8 cellular contexts compared by ENCODE assay signal in genomic region chr11:61814958-61815789, GRCh38. TPM values are rescaled to one million over a fixed set of nuclear protein-coding genes. Genes with fewer than 3 reads are reported as not detected.
DNase-seq lines count a peak whose midpoint lies in the region; ATAC-seq, FAIRE-seq and TF ChIP-seq lines count a peak whose summit lies in the region.

No MANE protein-coding gene starts in this region.

- DNase-seq in NCI-H2029 (lab: John Stamatoyannopoulos, UW) = peak; percentile 64
- DNase-seq in coronary artery (ENCODE audit: low spot score) = peak; percentile 99
- DNase-seq in kidney glomerular epithelial cell (lab: John Stamatoyannopoulos, UW) = peak; percentile 89
- peak; percentile 94 for DNase-seq in spleen

- peak overlapping the region; percentile 91 for H2AFZ ChIP-seq in ACC112 (ENCODE audit: low read length, unreplicated experiment)

- H3K27me3 ChIP-seq in ACC112 (ENCODE audit: insufficient read depth, low read length) (no peaks in the 10 kb centered on the region), spleen (replicated peaks in 1 of 7) (peaks cover 0 to 34% (median 8%) of the 10 kb centered on the region in 7 donors)

- TF ChIP-seq POLR2A in spleen (IDR thresholded peaks at IDR 0.05) = peak in 2 of 3 donors; percentile 70 to 72

- H3K4me1 ChIP-seq in ACC112 (ENCODE audit: control insufficient read depth, insufficient read depth, low read length, unreplicated experiment) = peaks cover 19% of the 10 kb centered on the region
- peaks cover 3 to 39% (median 26%) of the 10 kb centered on the region in 6 donors for H3K4me1 ChIP-seq in spleen

- H3K36me3 ChIP-seq in ACC112 (ENCODE audit: insufficient read depth, low read length) = peaks cover 31% of the 10 kb centered on the region; the same call in 1 of the 2 replicates
- H3K36me3 ChIP-seq in spleen = peaks cover 0 to 24% (median 2%) of the 10 kb centered on the region in 6 donors

- ATAC-seq in GM18498 (IDR thresholded peaks at IDR 0.05; ENCODE audit: unreplicated experiment) = peak; percentile 42
- ATAC-seq in HG02970 (IDR thresholded peaks at IDR 0.05; ENCODE audit: low FRiP score, unreplicated experiment) = peak; percentile 46

- FAIRE-seq in TTC549 (lab: Jason Lieb, UNC) = peak; percentile 46

- peaks cover 12% of the 10 kb centered on the region for H3K79me2 ChIP-seq in ACC112 (ENCODE audit: control insufficient read depth, insufficient read depth, low read length, unreplicated experiment)

- intact Hi-C loops in spleen (cut with DNase I; ENCODE audit: low total_unique reads) = no loop called here

- no peaks in the 10 kb centered on the region for H3K9me3 ChIP-seq in spleen

- TF ChIP-seq CTCF in coronary artery (IDR thresholded peaks at IDR 0.05) = no peak
- TF ChIP-seq CTCF in spleen (IDR thresholded peaks at IDR 0.05 in 8 of 11, conservative IDR thresholded peaks at IDR 0.05 in 3 of 11) = no peak

- H3K4me3 ChIP-seq in ACC112 (ENCODE audit: low read depth, low read length) (peak overlapping the region; percentile 89), coronary artery (peak overlapping the region; percentile 88), spleen (peak overlapping the region; percentile 56 to 85 (median 70))

- H3K27ac ChIP-seq in ACC112 (ENCODE audit: low read depth, low read length) = peak overlapping the region; percentile 77
- peak overlapping the region; percentile 99 for H3K27ac ChIP-seq in coronary artery
- H3K27ac ChIP-seq in spleen = peak overlapping the region; percentile 77 to 95 (median 92)

- 1 to 3% (median 1%) methylated on average over 5 to 66 of the region's 66 CpGs for WGBS in spleen, 5 donors

RNA-seq across cellular contexts. Expression of gene FADS1, which starts 1.6 kb away (rescaled TPM):
- total RNA-seq in spleen = 10 to 100 TPM in 6 of 7 donors, 1 to 10 TPM in 1; 8.6 to 25.6 (median 12.9) TPM
- 1 to 10 TPM; 2.2 to 6.7 (median 3.3) TPM for polyA plus RNA-seq in spleen

RNA-seq across cellular contexts. Expression of gene FADS2, which starts 12.9 kb away (rescaled TPM):
- total RNA-seq in spleen = 10 to 100 TPM in 5 of 7 donors, 1 to 10 TPM in 2; 2.8 to 20.6 (median 11.1) TPM
- polyA plus RNA-seq in spleen = 10 to 100 TPM in 2 of 3 donors, 1 to 10 TPM in 1; 5.5 to 16.8 (median 14.6) TPM

RNA-seq across cellular contexts. Expression of gene FEN1, which starts 22.5 kb away (rescaled TPM):
- 10 to 100 TPM in 5 of 7 donors, 1 to 10 TPM in 2; 8.9 to 17.2 (median 14.8) TPM for total RNA-seq in spleen
- 10 to 100 TPM in 2 of 3 donors, 1 to 10 TPM in 1; 7.3 to 16.7 (median 15.9) TPM for polyA plus RNA-seq in spleen

RNA-seq across cellular contexts. Expression of gene TMEM258, which starts 22.8 kb away (rescaled TPM):
- total RNA-seq in spleen = 10 to 100 TPM; 52.4 to 85.2 (median 62.0) TPM
- 100 to 1,000 TPM; 122 to 185 (median 125) TPM for polyA plus RNA-seq in spleen

Comparison
In these comparisons a context has a peak if more than half of its experiments do, and no peak if none do; other contexts are left out.
1. Peak in every context shown above with its lines: DNase-seq, ATAC-seq, H3K4me3 ChIP-seq and H3K27ac ChIP-seq.